17 cellular contexts compared by ENCODE assay signal in genomic region chr6:17353440-17354175, GRCh38. TPM values are rescaled to one million over a fixed set of nuclear protein-coding genes. Genes with fewer than 3 reads are reported as not detected.
DNase-seq lines count a peak whose midpoint lies in the region; ATAC-seq, FAIRE-seq and TF ChIP-seq lines count a peak whose summit lies in the region.
"Had no signal": no experiment of that assay in that cellular context is flagged by ENCODE, and none has a peak within 500 bp of the region (broad histone marks: within the 10 kb centered on the region; RNA-seq: fewer than 3 reads in every experiment).

No MANE protein-coding gene starts in this region.

- H3K9me3 ChIP-seq in A549 = no peaks in the 10 kb centered on the region; the same call in 1 of the 3 replicates
- no peaks in the 10 kb centered on the region for H3K9me3 ChIP-seq in IMR-90 (ENCODE audit: control insufficient read depth, insufficient read depth, low read length)
- no peaks in the 10 kb centered on the region for H3K9me3 ChIP-seq in psoas muscle
- H3K9me3 ChIP-seq: BE2C had no signal

- FAIRE-seq in A549 (lab: Jason Lieb, UNC) = no peak
- FAIRE-seq: GM12878 had no signal

- no peaks in the 10 kb centered on the region for H4K20me1 ChIP-seq in IMR-90 (ENCODE audit: insufficient read depth, low read length)

- no peak overlapping the region for H3K4ac ChIP-seq in IMR-90 (ENCODE audit: low read depth, low read length)

- intact Hi-C loops in Calu3 (cut with micrococcal nuclease; ENCODE audit: unreplicated experiment) (loop anchor here (2.0 to 5.0 kb wide), 2 partner anchors 39 to 71 kb away; partner anchors contain the start of genes CAP2 and RBM24), IMR-90 (cut with micrococcal nuclease) (no loop called here), psoas muscle (cut with DNase I) (no loop called here), left cardiac atrium (cut with DNase I) (no loop called here)

- H3K4me1 ChIP-seq in A549 (peaks cover 70% of the 10 kb centered on the region), IMR-90 (ENCODE audit: control insufficient read depth, insufficient read depth, low read length) (peaks cover 4% of the 10 kb centered on the region), psoas muscle (peaks cover 14% of the 10 kb centered on the region)
- H3K4me1 ChIP-seq: BE2C had no signal

- TF ChIP-seq RAD21 in A549 (conservative IDR thresholded peaks at IDR 0.05 in 1 of 2, IDR thresholded peaks at IDR 0.05 in 1 of 2) (no peak), IMR-90 (IDR thresholded peaks at IDR 0.05; ENCODE audit: low read length) (no peak)

- no peaks in the 10 kb centered on the region for H3K27me3 ChIP-seq in IMR-90 (ENCODE audit: control insufficient read depth, insufficient read depth, low read length)
- no peaks in the 10 kb centered on the region for H3K27me3 ChIP-seq in psoas muscle (ENCODE audit: insufficient read depth in 3 of 3, low read length in 2 of 3)
- H3K27me3 ChIP-seq: BE2C had no signal

- no peaks in the 10 kb centered on the region for H3K79me1 ChIP-seq in IMR-90 (ENCODE audit: low read depth in 1 of 2, low read length in 2 of 2)

- no peak overlapping the region for H4K91ac ChIP-seq in IMR-90 (ENCODE audit: insufficient read depth, low read depth, low read length)

- DNase-seq in A549 (ENCODE audit: low read depth in 1 of 2, low spot score in 1 of 2) (no peak), Calu3 (no peak), IMR-90 (no peak), psoas muscle (no peak), left cardiac atrium (no peak), midbrain (lab: John Stamatoyannopoulos, UW) (no peak), GM03348 (ENCODE audit: low spot score) (no peak), type B pancreatic cell (ENCODE audit: extremely low spot score, unreplicated experiment) (no peak)
- DNase-seq: 8988T; BE2C; CD4-positive, alpha-beta T cell; DMS79 treated with DMSO at 0.1 percent for 48 hours; GF-D8; GOT3; H9 had no signal

- in situ Hi-C loops in IMR-90 (cut with MboI; ENCODE audit: low sequenced_read_pairs) = no loop called here

- H3K4me3 Mint-ChIP-seq in Calu3 (ENCODE audit: low read depth, unreplicated experiment) (peak overlapping the region; percentile 7), type B pancreatic cell (no peak overlapping the region)
- H3K4me3 Mint-ChIP-seq: CD4-positive, alpha-beta T cell; H9 had no signal

- POLR2A ChIA-PET in A549 (lab: Yijun Ruan, JAX) = no interaction called here
- POLR2A ChIA-PET in IMR-90 (lab: Charles Lee; ENCODE audit: unreplicated experiment) = no interaction called here

- H3K9me3 Mint-ChIP-seq in Calu3 (ENCODE audit: low read depth, unreplicated experiment) (no peaks in the 10 kb centered on the region), type B pancreatic cell (peaks cover 3% of the 10 kb centered on the region)
- H3K9me3 Mint-ChIP-seq: CD4-positive, alpha-beta T cell; H9 had no signal

- H3K36me3 ChIP-seq in IMR-90 (ENCODE audit: control insufficient read depth, insufficient read depth, low read length) (no peaks in the 10 kb centered on the region), psoas muscle (ENCODE audit: insufficient read depth in 1 of 2, low read depth in 1 of 2) (no peaks in the 10 kb centered on the region)
- H3K36me3 ChIP-seq: BE2C had no signal

- peak overlapping the region; percentile 88; the same call in 1 of the 2 replicates for H3K18ac ChIP-seq in IMR-90 (ENCODE audit: low read depth, low read length)

- TF ChIP-seq EP300 in A549 (IDR thresholded peaks at IDR 0.05) = no peak

- CTCF ChIA-PET in A549 (lab: Yijun Ruan, JAX) = interaction anchor here (0.8 kb wide), 1 partner anchor 162 kb away, joined by 3 read pairs; no protein-coding TSS in a partner anchor
- CTCF ChIA-PET in Calu3 (lab: Charles Lee) = no interaction called here
- CTCF ChIA-PET in IMR-90 (lab: Yijun Ruan, JAX) = interaction anchor here (0.6 to 0.8 kb wide), 2 partner anchors 10 to 36 kb away, joined by 6 read pairs; no protein-coding TSS in a partner anchor

- H3K56ac ChIP-seq in IMR-90 (ENCODE audit: extremely low read depth, insufficient read depth, low read length) = no peak overlapping the region

- H2BK20ac ChIP-seq in IMR-90 (ENCODE audit: low read depth, low read length) = peak overlapping the region; percentile 54; the same call in 1 of the 2 replicates

- H2BK120ac ChIP-seq in IMR-90 (ENCODE audit: low read depth, low read length) = peak overlapping the region; percentile 36; the same call in 1 of the 2 replicates

- no peak overlapping the region for H2AK9ac ChIP-seq in IMR-90 (replicated peaks; ENCODE audit: low read depth, low read length, poor library complexity)

- H3K23ac ChIP-seq in IMR-90 (ENCODE audit: low read depth, low read length) = no peak overlapping the region

- H3K27ac Mint-ChIP-seq in Calu3 (ENCODE audit: unreplicated experiment) (no peak overlapping the region), type B pancreatic cell (no peak overlapping the region)
- H3K27ac Mint-ChIP-seq: CD4-positive, alpha-beta T cell; H9 had no signal

- H2BK15ac ChIP-seq in IMR-90 (ENCODE audit: low read depth, low read length) = peak overlapping the region; percentile 28; the same call in 1 of the 3 replicates

- peaks cover 12% of the 10 kb centered on the region for H3K4me1 Mint-ChIP-seq in Calu3 (ENCODE audit: low read depth, unreplicated experiment)
- H3K4me1 Mint-ChIP-seq in type B pancreatic cell (ENCODE audit: unreplicated experiment) = peaks cover 8% of the 10 kb centered on the region
- H3K4me1 Mint-ChIP-seq: H9 had no signal

- 0 out of 2 replicates have a peak overlapping the region, but pooled peaks have one; percentile 55 for H3K14ac ChIP-seq in IMR-90 (replicated peaks; ENCODE audit: low read depth, low read length)

- BruUV-seq in Calu3 (replicated peaks; lab: Mats Ljungman, UMichigan) = no TSS peak
- BruUV-seq in IMR-90 (replicated peaks; lab: Mats Ljungman, UMichigan) = no TSS peak

- H3K9ac ChIP-seq in IMR-90 (ENCODE audit: low read depth, low read length) = no peak overlapping the region

- dilution Hi-C loops in IMR-90 (cut with HindIII; ENCODE audit: low sequenced_read_pairs, unreplicated experiment) = no loop called here

- no peak overlapping the region for H2BK5ac ChIP-seq in IMR-90 (ENCODE audit: low read depth, low read length, poor library complexity, severe bottlenecking)

- H3K36me3 Mint-ChIP-seq in Calu3 (ENCODE audit: insufficient read depth, unreplicated experiment) (no peaks in the 10 kb centered on the region), type B pancreatic cell (no peaks in the 10 kb centered on the region)

- H4K8ac ChIP-seq in IMR-90 (ENCODE audit: low read depth in 2 of 2, low read length in 2 of 2) = no peak overlapping the region

- no peak overlapping the region for H3K4me3 ChIP-seq in A549
- H3K4me3 ChIP-seq in IMR-90 (ENCODE audit: insufficient read depth, low read depth, low read length) = no peak overlapping the region
- H3K4me3 ChIP-seq in psoas muscle = no peak overlapping the region
- H3K4me3 ChIP-seq: GM12878 had no signal

- no peaks in the 10 kb centered on the region for H3K9me1 ChIP-seq in IMR-90 (ENCODE audit: insufficient read depth, low read length)

- no peak for TF ChIP-seq CTCF in A549 (IDR thresholded peaks at IDR 0.05)
- no peak for TF ChIP-seq CTCF in Calu3 (IDR thresholded peaks at IDR 0.05; ENCODE audit: unreplicated experiment)
- no peak for TF ChIP-seq CTCF in IMR-90 (conservative IDR thresholded peaks at IDR 0.05; ENCODE audit: low read depth, low read length)
- TF ChIP-seq CTCF in psoas muscle (IDR thresholded peaks at IDR 0.05) = no peak
- no peak for TF ChIP-seq CTCF in type B pancreatic cell (conservative IDR thresholded peaks at IDR 0.05)

- H3K27ac ChIP-seq in A549 = peak overlapping the region; percentile 83 to 87
- no peak overlapping the region for H3K27ac ChIP-seq in IMR-90 (ENCODE audit: insufficient read depth, low read length)
- peak overlapping the region; percentile 85 for H3K27ac ChIP-seq in psoas muscle
- H3K27ac ChIP-seq: C4-2B had no signal

- H2AFZ ChIP-seq in IMR-90 (replicated peaks; ENCODE audit: low read length, poor library complexity) = no peak overlapping the region

- WGBS in A549 (ENCODE audit: missing lambda C conversion rate) = 53% methylated on average over 4 of the region's 4 CpGs
- 80% methylated on average over 1 of the region's 4 CpGs; no CpG with 5 or more reads in 1 of the 2 experiments for WGBS in IMR-90 (ENCODE audit: extremely low coverage in 2 of 2, insufficient read length in 1 of 2), 2 experiments
- 67 to 84% (median 71%) methylated on average over 4 of the region's 4 CpGs for WGBS in psoas muscle, 3 donors

- H3K27me3 Mint-ChIP-seq in Calu3 (ENCODE audit: unreplicated experiment) = no peaks in the 10 kb centered on the region
- no peaks in the 10 kb centered on the region for H3K27me3 Mint-ChIP-seq in type B pancreatic cell
- H3K27me3 Mint-ChIP-seq: CD4-positive, alpha-beta T cell had no signal

- H2AK5ac ChIP-seq in IMR-90 (ENCODE audit: low read depth, low read length) = 0 out of 2 replicates have a peak overlapping the region, but pooled peaks have one; percentile 31

- peak overlapping the region; percentile 77; the same call in 1 of the 2 replicates for H4K5ac ChIP-seq in IMR-90 (ENCODE audit: low read depth, low read length)

- H3K4me2 ChIP-seq in A549 (peak overlapping the region; percentile 86), IMR-90 (ENCODE audit: low read depth, low read length) (no peak overlapping the region)

- ATAC-seq in A549 (no peak), IMR-90 (ENCODE audit: low read depth) (no peak), psoas muscle (peak in 2 of 4 donors; percentile 36 to 57), left cardiac atrium (no peak)

- TF ChIP-seq POLR2A in A549 (IDR thresholded peaks at IDR 0.05; ENCODE audit: low read length) = no peak
- TF ChIP-seq POLR2A in IMR-90 (IDR thresholded peaks at IDR 0.05; ENCODE audit: low read depth, low read length) = no peak

TF ChIP-seq in A549, 52 proteins besides CTCF, POLR2A, EP300 and RAD21 (continues in another document):
- TF ChIP-seq TP53 (CRISPR knock-in tag; IDR thresholded peaks at IDR 0.05) = no peak
- TF ChIP-seq RNF2 (IDR thresholded peaks at IDR 0.05; ENCODE audit: borderline replicate concordance, low read depth) = no peak

RNA-seq across cellular contexts. Expression of gene CAP2, which starts 39.8 kb away (rescaled TPM):
- polyA plus RNA-seq in A549 (2011; rRNA removed) (38.1 and 43.3 TPM in 2 replicates), A549 (2017; fragmentation: RNase III; extraction: RNeasy Plus Mini Kit Qiagen cat#74134 plus additional on column Dnase treatment) (26.0 to 30.7 TPM (median 27.2 TPM) in 3 replicates), IMR-90 (2012; rRNA removed) (27.5 and 31.3 TPM in 2 replicates), psoas muscle (100 to 1,000 TPM; 176 to 211 (median 202) TPM)
- polyA plus RNA-seq in A549 (2012; cell fraction: cytosol; rRNA removed) = 15.8 and 18.2 TPM in 2 replicates
- polyA plus RNA-seq in A549 (2012; cell fraction: nucleus; rRNA removed) = 12.3 and 16.1 TPM in 2 replicates
- polyA minus RNA-seq in A549 (2011; rRNA and poly(A)+ RNA removed) = 16.8 and 20.0 TPM in 2 replicates
- total RNA-seq in Calu3 (2022) (14.6 and 15.7 TPM in 2 replicates), IMR-90 (2012; rRNA removed) (14.5 and 16.1 TPM in 2 replicates), psoas muscle (100 to 1,000 TPM; 344 to 452 (median 385) TPM), left cardiac atrium (10 to 100 TPM; 69.6 to 79.5 TPM), type B pancreatic cell (ENCODE audit: low replicate concordance) (6.1 and 9.3 TPM in 2 replicates)
- polyA plus RNA-seq in IMR-90 (2012; cell fraction: cytosol; rRNA removed) = 13.4 TPM in 2 replicates
- 8.4 and 28.5 TPM in 2 replicates for polyA plus RNA-seq in IMR-90 (2012; cell fraction: nucleus; rRNA removed; ENCODE audit: low replicate concordance)
- total RNA-seq: CD4-positive, alpha-beta T cell had no signal

Comparison
In these comparisons a context has a peak if more than half of its experiments do, and no peak if none do; other contexts are left out.
1. RNA of gene CAP2, which starts 39.8 kb away (total RNA-seq): 344 to 452 TPM in psoas muscle; 69.6 to 79.5 TPM in left cardiac atrium, 14.6 to 15.7 TPM in Calu3, 14.5 to 16.1 TPM in IMR-90 and 6.1 to 9.3 TPM in type B pancreatic cell; every median in the first group is over 4 times any median in the second.